Comparison of ENCODE assay signal across 14 cellular contexts in genomic region chr14:98623806-98624430, GRCh38.
DNase-seq lines count a peak whose midpoint lies in the region; TF ChIP-seq lines count a peak whose summit lies in the region.
"Had no signal": no experiment of that assay in that cellular context is flagged by ENCODE, and none has a peak within 500 bp of the region (broad histone marks: within the 10 kb centered on the region; RNA-seq: fewer than 3 reads in every experiment).

No MANE protein-coding gene starts in this region.

- no peak for TF ChIP-seq POLR2A in sigmoid colon (IDR thresholded peaks at IDR 0.05)

- no peaks in the 10 kb centered on the region for H3K27me3 ChIP-seq in H7 (ENCODE audit: control insufficient read depth, insufficient read depth, low read length)
- H3K27me3 ChIP-seq in sigmoid colon = no peaks in the 10 kb centered on the region
- H3K27me3 ChIP-seq: BE2C had no signal

- H3K9me3 Mint-ChIP-seq in nephron progenitor cell = peaks cover 39% of the 10 kb centered on the region

- intact Hi-C loops in sigmoid colon (cut with DNase I) = no loop called here

- no peaks in the 10 kb centered on the region for H3K4me1 ChIP-seq in sigmoid colon
- H3K4me1 ChIP-seq: BE2C had no signal

- no peak for TF ChIP-seq CTCF in nephron progenitor cell (IDR thresholded peaks at IDR 0.05)
- no peak for TF ChIP-seq CTCF in sigmoid colon (IDR thresholded peaks at IDR 0.05)

- TF ChIP-seq EP300 in sigmoid colon (IDR thresholded peaks at IDR 0.05) = no peak

- H3K4me1 Mint-ChIP-seq in nephron progenitor cell = no peaks in the 10 kb centered on the region
- H3K4me1 Mint-ChIP-seq: CD4-positive, alpha-beta memory T cell had no signal

- peak; percentile 23 for DNase-seq in H4 (ENCODE audit: low spot score)
- peak; percentile 37 for DNase-seq in NCI-H1105 (lab: John Stamatoyannopoulos, UW)
- peak; percentile 77 for DNase-seq in NCI-H748 (lab: John Stamatoyannopoulos, UW; ENCODE audit: unreplicated experiment)
- DNase-seq in left kidney (ENCODE audit: low read depth, low spot score) = peak; percentile 52
- DNase-seq in nephron progenitor cell = no peak
- no peak for DNase-seq in H7
- no peak for DNase-seq in sigmoid colon
- DNase-seq: BE2C; CD4-positive, alpha-beta memory T cell; EL; KG1; NCI-H2029; NCI-H226 had no signal

- H3K27ac ChIP-seq in sigmoid colon = no peak overlapping the region
- H3K27ac ChIP-seq: RWPE1 had no signal

- H3K27ac Mint-ChIP-seq in nephron progenitor cell = no peak overlapping the region
- H3K27ac Mint-ChIP-seq: CD4-positive, alpha-beta memory T cell had no signal

- peaks cover 0 to 3% (median 0%) of the 10 kb centered on the region in 4 donors for H3K9me3 ChIP-seq in sigmoid colon
- H3K9me3 ChIP-seq: BE2C had no signal

- peaks cover 19% of the 10 kb centered on the region for H3K27me3 Mint-ChIP-seq in nephron progenitor cell (ENCODE audit: low read depth, poor library complexity)

- H3K36me3 Mint-ChIP-seq in nephron progenitor cell (ENCODE audit: low read depth) = no peaks in the 10 kb centered on the region

- H3K36me3 ChIP-seq in H7 (replicated peaks; ENCODE audit: control insufficient read depth, insufficient read depth, low read length) (no peaks in the 10 kb centered on the region), sigmoid colon (no peaks in the 10 kb centered on the region)
- H3K36me3 ChIP-seq: BE2C had no signal

- WGBS in sigmoid colon, 2 donors = 87 to 90% methylated on average over 14 of the region's 14 CpGs

- no peak overlapping the region for H3K4me3 ChIP-seq in H7 (ENCODE audit: insufficient read depth, low read depth, low read length)
- no peak overlapping the region for H3K4me3 ChIP-seq in sigmoid colon

- no peak overlapping the region for H3K4me3 Mint-ChIP-seq in nephron progenitor cell
- H3K4me3 Mint-ChIP-seq: CD4-positive, alpha-beta memory T cell had no signal

Comparison
In these comparisons a context has a peak if more than half of its experiments do, and no peak if none do; other contexts are left out.
1. DNase-seq: peak in H4 (single experiment), NCI-H1105 (single experiment), NCI-H748 (single experiment) and left kidney (single experiment); none in nephron progenitor cell (single experiment), H7 (single experiment) and sigmoid colon (single experiment).